In genomic region chr14:60106341-60106740, GRCh38 we compare ENCODE assay signal across 11 cellular contexts. TPM values are rescaled to one million over a fixed set of nuclear protein-coding genes. Genes with fewer than 3 reads are reported as not detected.
DNase-seq lines count a peak whose midpoint lies in the region; ATAC-seq, FAIRE-seq and TF ChIP-seq lines count a peak whose summit lies in the region.
"Had no signal": no experiment of that assay in that cellular context is flagged by ENCODE, and none has a peak within 500 bp of the region (broad histone marks: within the 10 kb centered on the region; RNA-seq: fewer than 3 reads in every experiment).

No MANE protein-coding gene starts in this region.

- no peak for TF ChIP-seq RAD21 in GM12878 (IDR thresholded peaks at IDR 0.05; ENCODE audit: insufficient read depth, low read depth, low read length)

- ATAC-seq in GM12878 = peak; percentile 62
- no peak for ATAC-seq in activated CD8-positive, alpha-beta memory T cell treated with anti-CD3 and anti-CD28 coated beads, Interleukin-2, amount 10 ng/mL, durations not matched to agents 7 days and 5 days
- ATAC-seq: activated CD4-positive, alpha-beta T cell treated with anti-CD3 and anti-CD28 coated beads for 36 hours had no signal

- H4K20me1 ChIP-seq in GM12878 (ENCODE audit: control insufficient read depth, insufficient read depth) (no peaks in the 10 kb centered on the region), hepatocyte (ENCODE audit: insufficient read depth, poor library complexity, severe bottlenecking) (peaks cover 8% of the 10 kb centered on the region)

- H3K4me3 Mint-ChIP-seq in activated CD8-positive, alpha-beta memory T cell treated with anti-CD3 and anti-CD28 coated beads, Interleukin-2, amount 10 ng/mL, durations not matched to agents 7 days and 5 days = no peak overlapping the region
- H3K4me3 Mint-ChIP-seq: activated CD4-positive, alpha-beta T cell treated with anti-CD3 and anti-CD28 coated beads for 36 hours; naive B cell had no signal

- H3K27ac ChIP-seq in GM12878 (ENCODE audit: control insufficient read depth, insufficient read depth) (no peak overlapping the region), hepatocyte (peak overlapping the region; percentile 29)

- BruUV-seq in GM12878 (replicated peaks; lab: Mats Ljungman, UMichigan) = no TSS peak

- SMC1A ChIA-PET in GM12878 (lab: Charles Lee; ENCODE audit: uncharacterized antibody, unreplicated experiment) = interaction anchor here (0.6 to 2.7 kb wide), 5 partner anchors 11 to 142 kb away, joined by 3 to 9 read pairs (median 3); partner anchors contain the start of gene PCNX4

- H3K9ac ChIP-seq in GM12878 (ENCODE audit: control insufficient read depth, insufficient read depth, low read length) = no peak overlapping the region
- H3K9ac ChIP-seq in skeletal muscle satellite cell (ENCODE audit: low read depth, low read length) = peak overlapping the region; percentile 14

- H3K79me2 ChIP-seq in GM12878 (ENCODE audit: control insufficient read depth, insufficient read depth, low read length) = peaks cover 13% of the 10 kb centered on the region
- H3K79me2 ChIP-seq in hepatocyte = peaks cover 90% of the 10 kb centered on the region

- no peak for FAIRE-seq in GM12878 (lab: Jason Lieb, UNC)

- no peaks in the 10 kb centered on the region for H3K9me3 Mint-ChIP-seq in activated CD8-positive, alpha-beta memory T cell treated with anti-CD3 and anti-CD28 coated beads, Interleukin-2, amount 10 ng/mL, durations not matched to agents 7 days and 5 days (ENCODE audit: low read depth)

- H3K4me1 ChIP-seq in GM12878 (ENCODE audit: control insufficient read depth, insufficient read depth, low read length) (no peaks in the 10 kb centered on the region), hepatocyte (ENCODE audit: insufficient read depth) (no peaks in the 10 kb centered on the region), skeletal muscle satellite cell (ENCODE audit: control insufficient read depth, insufficient read depth, low read length) (peaks cover 25% of the 10 kb centered on the region)

- no peak for TF ChIP-seq EP300 in GM12878 (IDR thresholded peaks at IDR 0.05; ENCODE audit: borderline replicate concordance in 1 of 2, control insufficient read depth in 1 of 2, low read depth in 2 of 2, low read length in 2 of 2)

- intact Hi-C loops in GM12878 (cut with micrococcal nuclease; ENCODE audit: unreplicated experiment) = no loop called here

- H3K27ac Mint-ChIP-seq in activated CD8-positive, alpha-beta memory T cell treated with anti-CD3 and anti-CD28 coated beads, Interleukin-2, amount 10 ng/mL, durations not matched to agents 7 days and 5 days = no peak overlapping the region
- H3K27ac Mint-ChIP-seq: activated CD4-positive, alpha-beta T cell treated with anti-CD3 and anti-CD28 coated beads for 36 hours had no signal

- POLR2A ChIA-PET in GM12878 (lab: Charles Lee) = interaction anchor here (0.6 to 2.1 kb wide), 2 partner anchors 14 to 54 kb away, joined by 4 to 8 read pairs; partner anchors contain the start of gene PCNX4

- H3K9me3 ChIP-seq in GM12878 (replicated peaks; ENCODE audit: control insufficient read depth, insufficient read depth, low read length) (no peaks in the 10 kb centered on the region; the same call in 1 of the 3 replicates), hepatocyte (ENCODE audit: low read depth) (no peaks in the 10 kb centered on the region), skeletal muscle satellite cell (replicated peaks; ENCODE audit: low read length) (no peaks in the 10 kb centered on the region)

- no peak for TF ChIP-seq POLR2A in GM12878 (IDR thresholded peaks at IDR 0.05; ENCODE audit: low read depth, low read length)

- H2AFZ ChIP-seq in GM12878 (ENCODE audit: control insufficient read depth, low read depth, low read length) (no peak overlapping the region), hepatocyte (no peak overlapping the region)

- RAD21 ChIA-PET in GM12878 (lab: Charles Lee; ENCODE audit: unreplicated experiment) = no interaction called here

- no peaks in the 10 kb centered on the region for H3K27me3 ChIP-seq in GM12878 (replicated peaks in 1 of 2; ENCODE audit: control insufficient read depth in 2 of 2, insufficient read depth in 2 of 2, low read length in 1 of 2)
- H3K27me3 ChIP-seq in hepatocyte = no peaks in the 10 kb centered on the region
- H3K27me3 ChIP-seq in skeletal muscle satellite cell (ENCODE audit: control insufficient read depth, insufficient read depth, low read length) = no peaks in the 10 kb centered on the region

- CTCF ChIA-PET in GM12878 (lab: Yijun Ruan, JAX) = interaction anchor here (0.8 to 1.0 kb wide), 2 partner anchors 10 to 78 kb away, joined by 3 to 4 read pairs; no protein-coding TSS in a partner anchor
- CTCF ChIA-PET in activated CD8-positive, alpha-beta memory T cell treated with anti-CD3 and anti-CD28 coated beads, Interleukin-2, amount 10 ng/mL, durations not matched to agents 7 days and 5 days (lab: Charles Lee) = no interaction called here

- H3K4me3 ChIP-seq in GM12878 (no peak overlapping the region), hepatocyte (no peak overlapping the region), skeletal muscle satellite cell (ENCODE audit: low read length) (no peak overlapping the region)

- TF ChIP-seq CTCF in GM12878 (IDR thresholded peaks at IDR 0.05 in 2 of 3, conservative IDR thresholded peaks at IDR 0.05 in 1 of 3; ENCODE audit: control insufficient read depth in 2 of 3, extremely low read depth in 1 of 3, insufficient read depth in 1 of 3, low read depth in 3 of 3, low read length in 3 of 3) = no peak
- TF ChIP-seq CTCF in hepatocyte (IDR thresholded peaks at IDR 0.05; ENCODE audit: poor library complexity) = no peak

- 100% methylated on average over 2 of the region's 2 CpGs for WGBS in GM12878 (ENCODE audit: insufficient coverage, insufficient replicate concordance, low lambda C conversion rate, missing lambda C conversion rate)
- WGBS in hepatocyte (ENCODE audit: low lambda C conversion rate, missing lambda C conversion rate) = 65% methylated on average over 2 of the region's 2 CpGs

- in situ Hi-C loops in GM12878 (cut with MboI) = no loop called here

- H3K9me2 ChIP-seq in hepatocyte (replicated peaks; ENCODE audit: insufficient read depth) = no peaks in the 10 kb centered on the region

- no peaks in the 10 kb centered on the region for H3K4me1 Mint-ChIP-seq in activated CD8-positive, alpha-beta memory T cell treated with anti-CD3 and anti-CD28 coated beads, Interleukin-2, amount 10 ng/mL, durations not matched to agents 7 days and 5 days

- H3K27me3 Mint-ChIP-seq in activated CD8-positive, alpha-beta memory T cell treated with anti-CD3 and anti-CD28 coated beads, Interleukin-2, amount 10 ng/mL, durations not matched to agents 7 days and 5 days = no peaks in the 10 kb centered on the region
- H3K27me3 Mint-ChIP-seq: activated CD4-positive, alpha-beta T cell treated with anti-CD3 and anti-CD28 coated beads for 36 hours; naive B cell had no signal

- no peak overlapping the region for H3K4me2 ChIP-seq in GM12878 (ENCODE audit: control insufficient read depth, insufficient read depth)
- no peak overlapping the region for H3K4me2 ChIP-seq in hepatocyte
- H3K4me2 ChIP-seq in skeletal muscle satellite cell (ENCODE audit: low read length) = peak overlapping the region; percentile 49

- DNase-seq in HT1080 (ENCODE audit: low read depth) (peak; percentile 23), GM12878 (ENCODE audit: low read depth, low spot score) (no peak), hepatocyte (ENCODE audit: low spot score) (peak; percentile 35), SIG-M5 (lab: John Stamatoyannopoulos, UW) (no peak), NCI-H1694 (lab: John Stamatoyannopoulos, UW) (no peak)
- DNase-seq in activated CD8-positive, alpha-beta memory T cell treated with anti-CD3 and anti-CD28 coated beads, Interleukin-2, amount 10 ng/mL, durations not matched to agents 7 days and 5 days = no peak
- DNase-seq: activated CD4-positive, alpha-beta T cell treated with anti-CD3 and anti-CD28 coated beads for 36 hours; naive B cell; NCI-H1092; NCI-H774 had no signal

- H3K36me3 Mint-ChIP-seq in activated CD8-positive, alpha-beta memory T cell treated with anti-CD3 and anti-CD28 coated beads, Interleukin-2, amount 10 ng/mL, durations not matched to agents 7 days and 5 days = peaks cover 44% of the 10 kb centered on the region

- H3K36me3 ChIP-seq in GM12878 (ENCODE audit: control insufficient read depth in 2 of 2, insufficient read depth in 2 of 2, low read length in 1 of 2) (peaks cover 0 to 6% of the 10 kb centered on the region in 2 experiments; a peak in 1 of 4 replicates), hepatocyte (replicated peaks; ENCODE audit: insufficient read depth, low read depth) (no peaks in the 10 kb centered on the region), skeletal muscle satellite cell (ENCODE audit: insufficient read depth, low read length) (peaks cover 25% of the 10 kb centered on the region)

RNA-seq across cellular contexts. Expression of gene PCNX4, which starts 14.6 kb away (rescaled TPM):
- total RNA-seq in HT1080 (2014; rRNA removed; shearing (Covaris generic)) = 62.1 and 67.3 TPM in 2 replicates
- 58.3 and 65.8 TPM in 2 replicates for polyA plus RNA-seq in HT1080 (2015; cell fraction: cytosol; rRNA removed)
- polyA plus RNA-seq in HT1080 (2015; cell fraction: nucleus; rRNA removed) = 130 and 132 TPM in 2 replicates
- 216 and 224 TPM in 2 replicates for total RNA-seq in GM12878 (2013; cell fraction: nucleolus; rRNA removed)
- 41.7 and 45.1 TPM in 2 replicates for total RNA-seq in GM12878 (2014; rRNA removed)
- 38.0 and 39.6 TPM in 2 replicates for total RNA-seq in GM12878 (2014; rRNA removed; fragmentation: Illumina TruSeq; extraction: Trizol)
- total RNA-seq in GM12878 (2021) = 40.5 and 41.4 TPM in 2 replicates
- polyA plus RNA-seq in GM12878 (2011; ENCODE audit: low read depth) = 8.3 TPM
- polyA plus RNA-seq in GM12878 (2011; rRNA removed) = 45.9 and 51.5 TPM in 2 replicates
- polyA plus RNA-seq in GM12878 (2011; cell fraction: cytosol; rRNA removed) = 24.6 and 50.5 TPM in 2 replicates
- 65.2 and 99.4 TPM in 2 replicates for polyA plus RNA-seq in GM12878 (2011; cell fraction: nucleus; rRNA removed)
- polyA plus RNA-seq in GM12878 (2012) = 17.4 and 21.8 TPM in 2 replicates
- 56.6 and 85.2 TPM in 2 replicates for polyA plus RNA-seq in GM12878 (2014; fragmentation: Illumina TruSeq; extraction: Trizol)
- polyA plus RNA-seq in GM12878 (2014; fragmentation: Nextera tagmentation; extraction: Ambion mirVana) = 10 to 100 TPM; 13.8 to 15.7 TPM
- polyA plus RNA-seq in GM12878 (2014; rRNA removed) = 16.7 and 23.0 TPM in 2 replicates
- polyA plus RNA-seq in GM12878 (2016; fragmentation: Nextera tagmentation; extraction: Ambion mirVana) = 10 to 100 TPM; 30.8 to 39.1 TPM
- polyA minus RNA-seq in GM12878 (2011; rRNA and poly(A)+ RNA removed) = 74.5 and 149 TPM in 2 replicates
- polyA minus RNA-seq in GM12878 (2011; cell fraction: cytosol; rRNA and poly(A)+ RNA removed) = 15.0 and 16.5 TPM in 2 replicates
- polyA minus RNA-seq in GM12878 (2011; cell fraction: nucleus; rRNA and poly(A)+ RNA removed) = 57.7 and 88.5 TPM in 2 replicates
- total RNA-seq in hepatocyte = 60.0 and 84.2 TPM in 2 replicates
- polyA plus RNA-seq in hepatocyte = 22.4 and 28.8 TPM in 2 replicates
- total RNA-seq in skeletal muscle satellite cell (2012; rRNA removed) = 51.5 and 63.6 TPM in 2 replicates
- 10 to 100 TPM; 35.6 to 39.1 TPM for total RNA-seq in activated CD8-positive, alpha-beta memory T cell treated with anti-CD3 and anti-CD28 coated beads, Interleukin-2, amount 10 ng/mL, durations not matched to agents 7 days and 5 days

RNA-seq across cellular contexts. Expression of gene DHRS7, which starts 58.9 kb away (rescaled TPM):
- total RNA-seq in HT1080 (2014; rRNA removed; shearing (Covaris generic)) = 52.9 and 64.8 TPM in 2 replicates
- polyA plus RNA-seq in HT1080 (2015; cell fraction: cytosol; rRNA removed) = 54.7 and 57.1 TPM in 2 replicates
- polyA plus RNA-seq in HT1080 (2015; cell fraction: nucleus; rRNA removed) = 31.1 and 34.2 TPM in 2 replicates
- 83.0 and 83.5 TPM in 2 replicates for total RNA-seq in GM12878 (2013; cell fraction: nucleolus; rRNA removed)
- total RNA-seq in GM12878 (2014; rRNA removed) = 74.0 and 75.8 TPM in 2 replicates
- 58.5 and 59.1 TPM in 2 replicates for total RNA-seq in GM12878 (2014; rRNA removed; fragmentation: Illumina TruSeq; extraction: Trizol)
- 58.8 and 60.7 TPM in 2 replicates for total RNA-seq in GM12878 (2021)
- 51.5 TPM for polyA plus RNA-seq in GM12878 (2011; ENCODE audit: low read depth)
- 55.0 and 56.9 TPM in 2 replicates for polyA plus RNA-seq in GM12878 (2011; rRNA removed)
- 39.1 and 39.5 TPM in 2 replicates for polyA plus RNA-seq in GM12878 (2011; cell fraction: cytosol; rRNA removed)
- polyA plus RNA-seq in GM12878 (2011; cell fraction: nucleus; rRNA removed) = 30.7 and 34.7 TPM in 2 replicates
- 54.3 and 60.3 TPM in 2 replicates for polyA plus RNA-seq in GM12878 (2012)
- polyA plus RNA-seq in GM12878 (2014; fragmentation: Illumina TruSeq; extraction: Trizol) = 63.6 and 85.6 TPM in 2 replicates
- polyA plus RNA-seq in GM12878 (2014; fragmentation: Nextera tagmentation; extraction: Ambion mirVana) = 10 to 100 TPM; 59.1 to 66.1 TPM
- polyA plus RNA-seq in GM12878 (2014; rRNA removed) = 56.6 and 60.8 TPM in 2 replicates
- polyA plus RNA-seq in GM12878 (2016; fragmentation: Nextera tagmentation; extraction: Ambion mirVana) = 10 to 100 TPM; 98.0 to 99.8 TPM
- 25.6 and 33.3 TPM in 2 replicates for polyA minus RNA-seq in GM12878 (2011; rRNA and poly(A)+ RNA removed)
- polyA minus RNA-seq in GM12878 (2011; cell fraction: cytosol; rRNA and poly(A)+ RNA removed) = 11.8 and 18.3 TPM in 2 replicates
- 25.0 and 32.4 TPM in 2 replicates for polyA minus RNA-seq in GM12878 (2011; cell fraction: nucleus; rRNA and poly(A)+ RNA removed)
- 380 and 389 TPM in 2 replicates for total RNA-seq in hepatocyte
- polyA plus RNA-seq in hepatocyte = 304 and 389 TPM in 2 replicates
- 41.3 and 56.5 TPM in 2 replicates for total RNA-seq in skeletal muscle satellite cell (2012; rRNA removed)
- total RNA-seq in activated CD8-positive, alpha-beta memory T cell treated with anti-CD3 and anti-CD28 coated beads, Interleukin-2, amount 10 ng/mL, durations not matched to agents 7 days and 5 days = 10 to 100 TPM; 62.8 to 68.0 TPM

Comparison
In these comparisons a context has a peak if more than half of its experiments do, and no peak if none do; other contexts are left out.
1. DNase-seq: peak in HT1080 (single experiment) and hepatocyte (single experiment); none in GM12878 (single experiment), SIG-M5 (single experiment), activated CD8-positive, alpha-beta memory T cell treated with anti-CD3 and anti-CD28 coated beads, Interleukin-2, amount 10 ng/mL, durations not matched to agents 7 days and 5 days (single experiment) and NCI-H1694 (single experiment).